In genomic region chr6:99993533-99994251, GRCh38 we compare ENCODE assay signal across 15 cellular contexts. TPM values are rescaled to one million over a fixed set of nuclear protein-coding genes. Genes with fewer than 3 reads are reported as not detected.
A peak's percentile ranks its signal among the peaks of the same experiment; 100 is the strongest.
DNase-seq lines count a peak whose midpoint lies in the region; ATAC-seq, FAIRE-seq and TF ChIP-seq lines count a peak whose summit lies in the region.
"Had no signal": no experiment of that assay in that cellular context is flagged by ENCODE, and none has a peak within 500 bp of the region (broad histone marks: within the 10 kb centered on the region; RNA-seq: fewer than 3 reads in every experiment).

Gene MCHR2, minus strand, starts transcription at chr6:99994223. Its CDS starts 38,076 bp downstream, at chr6:99956147.

- no peak for TF ChIP-seq CTCF in AG10803 (conservative IDR thresholded peaks at IDR 0.05; ENCODE audit: low read length)
- no peak for TF ChIP-seq CTCF in pancreas (IDR thresholded peaks at IDR 0.05)

- H3K27ac ChIP-seq in pancreas: no peak within 1 kb of the TSS
- H3K27ac ChIP-seq: epithelial cell of prostate had no signal

- DNase-seq in AG10803 (ENCODE audit: low read depth) (no peak), NT2/D1 (ENCODE audit: low read depth, low spot score) (peak; percentile 6), glomerular visceral epithelial cell (ENCODE audit: extremely low spot score) (peak; percentile 8), pancreas (peak in 2 of 6 donors; percentile 50 to 66), posterior vena cava (ENCODE audit: low spot score) (no peak), NCI-H146 treated with DMSO at 0.1 percent for 48 hours (lab: John Stamatoyannopoulos, UW; ENCODE audit: unreplicated experiment) (no peak)
- no peak for DNase-seq in effector memory CD8-positive, alpha-beta T cell
- DNase-seq: activated CD4-positive, CD25-positive, alpha-beta regulatory T cell; activated naive CD4-positive, alpha-beta T cell treated with anti-CD3 and anti-CD28 coated beads, Interleukin-2, amount 10 ng/mL, durations not matched to agents 7 days and 5 days; mucosa of descending colon; NCI-H1436 treated with DMSO at 0.1 percent for 48 hours had no signal

- H3K9me3 Mint-ChIP-seq in effector memory CD8-positive, alpha-beta T cell: no peaks in the 10 kb centered on the region
- H3K9me3 Mint-ChIP-seq: activated naive CD4-positive, alpha-beta T cell treated with anti-CD3 and anti-CD28 coated beads, Interleukin-2, amount 10 ng/mL, durations not matched to agents 7 days and 5 days had no signal

- no peak for FAIRE-seq in pancreas (lab: Jason Lieb, UNC)
- FAIRE-seq: RCC 7860 had no signal

- H3K27me3 Mint-ChIP-seq in effector memory CD8-positive, alpha-beta T cell: peaks cover 39 to 53% of the 10 kb centered on the region in 2 donors

- H3K4me1 ChIP-seq in NT2/D1 (ENCODE audit: insufficient read depth, insufficient read length) (no peaks in the 10 kb centered on the region), pancreas (no peaks in the 10 kb centered on the region)

- WGBS in pancreas, 2 donors: 3% methylated on average over 63 to 64 of the region's 64 CpGs

- intact Hi-C loops in pancreas (cut with DNase I) (no loop called here), posterior vena cava (cut with DNase I) (no loop called here)

- H3K4me1 Mint-ChIP-seq in effector memory CD8-positive, alpha-beta T cell (ENCODE audit: low read depth in 2 of 2): no peaks in the 10 kb centered on the region
- H3K4me1 Mint-ChIP-seq: activated naive CD4-positive, alpha-beta T cell treated with anti-CD3 and anti-CD28 coated beads, Interleukin-2, amount 10 ng/mL, durations not matched to agents 7 days and 5 days; CD14-positive monocyte had no signal

- H3K4me3 Mint-ChIP-seq in effector memory CD8-positive, alpha-beta T cell: no peak within 1 kb of the TSS
- H3K4me3 Mint-ChIP-seq: activated naive CD4-positive, alpha-beta T cell treated with anti-CD3 and anti-CD28 coated beads, Interleukin-2, amount 10 ng/mL, durations not matched to agents 7 days and 5 days had no signal

- H3K27me3 ChIP-seq in NT2/D1 (ENCODE audit: insufficient read depth, insufficient read length) (peaks cover 37% of the 10 kb centered on the region), pancreas (peaks cover 0 to 12% (median 2%) of the 10 kb centered on the region in 4 donors)

- H3K36me3 Mint-ChIP-seq in effector memory CD8-positive, alpha-beta T cell (ENCODE audit: insufficient read depth): no peaks in the 10 kb centered on the region
- H3K36me3 Mint-ChIP-seq: activated naive CD4-positive, alpha-beta T cell treated with anti-CD3 and anti-CD28 coated beads, Interleukin-2, amount 10 ng/mL, durations not matched to agents 7 days and 5 days had no signal

- ATAC-seq in pancreas: peak in 3 of 4 donors; percentile 25 to 57 (median 50)
- no peak for ATAC-seq in GM21619 (IDR thresholded peaks at IDR 0.05; ENCODE audit: unreplicated experiment)
- no peak for ATAC-seq in effector memory CD8-positive, alpha-beta T cell (replicated peaks)
- ATAC-seq: mucosa of descending colon had no signal

- no peaks in the 10 kb centered on the region for H3K36me3 ChIP-seq in NT2/D1 (ENCODE audit: insufficient read depth, insufficient read length, low read length)
- no peaks in the 10 kb centered on the region for H3K36me3 ChIP-seq in pancreas

- no peak within 1 kb of the TSS for H3K27ac Mint-ChIP-seq in effector memory CD8-positive, alpha-beta T cell
- H3K27ac Mint-ChIP-seq: activated naive CD4-positive, alpha-beta T cell treated with anti-CD3 and anti-CD28 coated beads, Interleukin-2, amount 10 ng/mL, durations not matched to agents 7 days and 5 days; CD14-positive monocyte had no signal

- H3K4me3 ChIP-seq in AG10803 (ENCODE audit: low read length) (peak within 1 kb of the TSS; percentile 28), NT2/D1 (ENCODE audit: insufficient read length, low read depth) (peak within 1 kb of the TSS; percentile 61), pancreas (peak within 1 kb of the TSS in 3 of 4 donors; percentile 10 to 41 (median 15))
- H3K4me3 ChIP-seq: mucosa of descending colon had no signal

- H3K9ac ChIP-seq in NT2/D1 (ENCODE audit: insufficient read length, low read depth): peak within 1 kb of the TSS; percentile 61

- no peaks in the 10 kb centered on the region for H3K9me3 ChIP-seq in NT2/D1 (ENCODE audit: insufficient read depth, low read length)
- H3K9me3 ChIP-seq in pancreas: no peaks in the 10 kb centered on the region
- H3K9me3 ChIP-seq: mucosa of descending colon had no signal

RNA-seq across cellular contexts. Expression of gene MCHR2, which starts in this region (rescaled TPM):
- total RNA-seq in pancreas (not detected), posterior vena cava (not detected)
- not detected for polyA plus RNA-seq in pancreas
- total RNA-seq: mucosa of descending colon had no signal
- polyA plus RNA-seq: CD14-positive monocyte had no signal

Comparison
In these comparisons a context has a peak if more than half of its experiments do, and no peak if none do; other contexts are left out.
1. Peak in ATAC-seq and H3K4me3 ChIP-seq in pancreas; RNA of the gene not detected or under 1 TPM.
2. DNase-seq: peak in NT2/D1 (single experiment) and glomerular visceral epithelial cell (single experiment); none in AG10803 (single experiment), effector memory CD8-positive, alpha-beta T cell (0 of 3), posterior vena cava (single experiment) and NCI-H146 treated with DMSO at 0.1 percent for 48 hours (single experiment).
3. Peak in every context shown above with its lines, with median percentiles within 50 percentile points of each other: H3K4me3 ChIP-seq.